1 cellular context compared by ENCODE assay signal in the genomic region with DNA sequence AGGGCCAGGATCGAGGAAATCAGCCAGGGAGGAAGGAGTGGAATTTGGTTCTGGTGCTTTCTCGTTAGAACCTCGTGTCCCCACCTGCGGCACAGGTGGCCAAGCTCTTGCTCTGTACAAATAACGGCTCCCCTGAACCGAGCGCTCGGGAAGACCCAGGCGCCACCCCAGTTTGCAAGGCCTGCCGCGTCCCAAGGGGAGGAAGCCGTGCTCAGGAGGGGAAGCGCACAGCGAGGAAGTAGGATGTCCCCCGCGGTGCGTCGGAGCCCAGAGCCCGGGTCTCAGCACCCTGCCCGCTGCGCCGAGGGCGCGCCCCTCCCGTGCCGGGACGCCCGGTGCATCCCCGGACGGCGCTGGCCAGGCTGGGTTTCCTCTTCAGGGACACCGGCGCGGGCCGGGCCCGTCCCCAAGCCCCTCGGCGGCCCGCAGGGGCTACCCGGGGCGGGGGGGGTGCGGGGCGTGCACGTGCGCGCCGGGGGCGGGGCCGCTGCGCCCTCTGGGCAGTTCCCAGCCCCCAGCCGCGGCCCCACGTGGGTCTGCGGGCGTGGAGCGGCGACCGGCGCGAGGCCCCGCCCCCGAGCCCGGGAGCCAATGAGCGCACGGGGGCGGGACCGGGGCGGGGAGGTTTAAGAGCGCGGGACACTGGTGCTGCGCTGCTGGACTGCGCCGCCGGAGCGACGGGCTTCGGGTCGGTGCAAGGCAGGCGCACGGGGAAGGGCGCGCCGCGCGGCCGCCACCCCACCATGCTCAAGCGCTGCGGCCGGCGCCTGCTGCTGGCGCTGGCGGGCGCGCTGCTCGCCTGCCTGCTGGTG.
TF ChIP-seq lines count a peak whose summit lies in the region.

A gene with protein sequence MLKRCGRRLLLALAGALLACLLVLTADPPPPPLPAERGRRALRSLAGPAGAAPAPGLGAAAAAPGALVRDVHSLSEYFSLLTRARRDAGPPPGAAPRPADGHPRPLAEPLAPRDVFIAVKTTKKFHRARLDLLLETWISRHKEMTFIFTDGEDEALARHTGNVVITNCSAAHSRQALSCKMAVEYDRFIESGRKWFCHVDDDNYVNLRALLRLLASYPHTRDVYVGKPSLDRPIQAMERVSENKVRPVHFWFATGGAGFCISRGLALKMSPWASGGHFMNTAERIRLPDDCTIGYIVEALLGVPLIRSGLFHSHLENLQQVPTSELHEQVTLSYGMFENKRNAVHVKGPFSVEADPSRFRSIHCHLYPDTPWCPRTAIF (plus strand): TSS at position 656 of the 812 bp plus-strand sequence. CDS start 88 bp downstream, at position 744.

TF ChIP-seq in HepG2, 621 proteins besides CTCF, POLR2A, EP300 and RAD21 (continued from another document and continues in another):
- TF ChIP-seq, protein P1, sequence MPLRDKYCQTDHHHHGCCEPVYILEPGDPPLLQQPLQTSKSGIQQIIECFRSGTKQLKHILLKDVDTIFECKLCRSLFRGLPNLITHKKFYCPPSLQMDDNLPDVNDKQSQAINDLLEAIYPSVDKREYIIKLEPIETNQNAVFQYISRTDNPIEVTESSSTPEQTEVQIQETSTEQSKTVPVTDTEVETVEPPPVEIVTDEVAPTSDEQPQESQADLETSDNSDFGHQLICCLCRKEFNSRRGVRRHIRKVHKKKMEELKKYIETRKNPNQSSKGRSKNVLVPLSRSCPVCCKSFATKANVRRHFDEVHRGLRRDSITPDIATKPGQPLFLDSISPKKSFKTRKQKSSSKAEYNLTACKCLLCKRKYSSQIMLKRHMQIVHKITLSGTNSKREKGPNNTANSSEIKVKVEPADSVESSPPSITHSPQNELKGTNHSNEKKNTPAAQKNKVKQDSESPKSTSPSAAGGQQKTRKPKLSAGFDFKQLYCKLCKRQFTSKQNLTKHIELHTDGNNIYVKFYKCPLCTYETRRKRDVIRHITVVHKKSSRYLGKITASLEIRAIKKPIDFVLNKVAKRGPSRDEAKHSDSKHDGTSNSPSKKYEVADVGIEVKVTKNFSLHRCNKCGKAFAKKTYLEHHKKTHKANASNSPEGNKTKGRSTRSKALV (CRISPR knock-in tag; IDR thresholded peaks at IDR 0.05), result peak; percentile 80; the same call in 1 of the 2 replicates
- TF ChIP-seq, protein P2, sequence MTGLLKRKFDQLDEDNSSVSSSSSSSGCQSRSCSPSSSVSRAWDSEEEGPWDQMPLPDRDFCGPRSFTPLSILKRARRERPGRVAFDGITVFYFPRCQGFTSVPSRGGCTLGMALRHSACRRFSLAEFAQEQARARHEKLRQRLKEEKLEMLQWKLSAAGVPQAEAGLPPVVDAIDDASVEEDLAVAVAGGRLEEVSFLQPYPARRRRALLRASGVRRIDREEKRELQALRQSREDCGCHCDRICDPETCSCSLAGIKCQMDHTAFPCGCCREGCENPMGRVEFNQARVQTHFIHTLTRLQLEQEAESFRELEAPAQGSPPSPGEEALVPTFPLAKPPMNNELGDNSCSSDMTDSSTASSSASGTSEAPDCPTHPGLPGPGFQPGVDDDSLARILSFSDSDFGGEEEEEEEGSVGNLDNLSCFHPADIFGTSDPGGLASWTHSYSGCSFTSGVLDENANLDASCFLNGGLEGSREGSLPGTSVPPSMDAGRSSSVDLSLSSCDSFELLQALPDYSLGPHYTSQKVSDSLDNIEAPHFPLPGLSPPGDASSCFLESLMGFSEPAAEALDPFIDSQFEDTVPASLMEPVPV (CRISPR knock-in tag; IDR thresholded peaks at IDR 0.05), result no peak
- 0 out of 2 replicates have a peak, but pooled peaks have one; percentile 32 for TF ChIP-seq HOXA3 (CRISPR knock-in tag; IDR thresholded peaks at IDR 0.05)
- TF ChIP-seq KDM2A (CRISPR knock-in tag; IDR thresholded peaks at IDR 0.05; ENCODE audit: borderline replicate concordance, low read depth), result 0 out of 2 replicates have a peak, but pooled peaks have one; percentile 1
- no peak for TF ChIP-seq ZBTB42 (CRISPR knock-in tag; IDR thresholded peaks at IDR 0.05)
- TF ChIP-seq MXI1 (IDR thresholded peaks at IDR 0.05; ENCODE audit: borderline replicate concordance, low read depth, low read length), result peak; percentile 58; the same call in 1 of the 3 replicates
- TF ChIP-seq ZNF777 (CRISPR knock-in tag; IDR thresholded peaks at IDR 0.05), result peak; percentile 70
- TF ChIP-seq NFYC (CRISPR knock-in tag; IDR thresholded peaks at IDR 0.05), result peak; percentile 71
- TF ChIP-seq, protein P3, sequence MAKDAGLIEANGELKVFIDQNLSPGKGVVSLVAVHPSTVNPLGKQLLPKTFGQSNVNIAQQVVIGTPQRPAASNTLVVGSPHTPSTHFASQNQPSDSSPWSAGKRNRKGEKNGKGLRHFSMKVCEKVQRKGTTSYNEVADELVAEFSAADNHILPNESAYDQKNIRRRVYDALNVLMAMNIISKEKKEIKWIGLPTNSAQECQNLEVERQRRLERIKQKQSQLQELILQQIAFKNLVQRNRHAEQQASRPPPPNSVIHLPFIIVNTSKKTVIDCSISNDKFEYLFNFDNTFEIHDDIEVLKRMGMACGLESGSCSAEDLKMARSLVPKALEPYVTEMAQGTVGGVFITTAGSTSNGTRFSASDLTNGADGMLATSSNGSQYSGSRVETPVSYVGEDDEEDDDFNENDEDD (CRISPR knock-in tag; IDR thresholded peaks at IDR 0.05; ENCODE audit: borderline replicate concordance), result peak; percentile 88; the same call in 1 of the 2 replicates
- peak; percentile 57 for TF ChIP-seq SP5 (CRISPR knock-in tag; IDR thresholded peaks at IDR 0.05; ENCODE audit: borderline replicate concordance, low read depth)
- peak; percentile 50; the same call in 1 of the 2 replicates for TF ChIP-seq MTF2 (CRISPR knock-in tag; IDR thresholded peaks at IDR 0.05; ENCODE audit: borderline replicate concordance)
- peak; percentile 98 for TF ChIP-seq ZNF564 (CRISPR knock-in tag; IDR thresholded peaks at IDR 0.05)
- no peak for TF ChIP-seq ZSCAN30 (CRISPR knock-in tag; IDR thresholded peaks at IDR 0.05)
- peak; percentile 73 for TF ChIP-seq POLR2G (IDR thresholded peaks at IDR 0.05; ENCODE audit: low read depth, low read length)
- peak; percentile 55 for TF ChIP-seq RBFOX2 (IDR thresholded peaks at IDR 0.05; ENCODE audit: low read depth, low read length)
- TF ChIP-seq, protein P4, sequence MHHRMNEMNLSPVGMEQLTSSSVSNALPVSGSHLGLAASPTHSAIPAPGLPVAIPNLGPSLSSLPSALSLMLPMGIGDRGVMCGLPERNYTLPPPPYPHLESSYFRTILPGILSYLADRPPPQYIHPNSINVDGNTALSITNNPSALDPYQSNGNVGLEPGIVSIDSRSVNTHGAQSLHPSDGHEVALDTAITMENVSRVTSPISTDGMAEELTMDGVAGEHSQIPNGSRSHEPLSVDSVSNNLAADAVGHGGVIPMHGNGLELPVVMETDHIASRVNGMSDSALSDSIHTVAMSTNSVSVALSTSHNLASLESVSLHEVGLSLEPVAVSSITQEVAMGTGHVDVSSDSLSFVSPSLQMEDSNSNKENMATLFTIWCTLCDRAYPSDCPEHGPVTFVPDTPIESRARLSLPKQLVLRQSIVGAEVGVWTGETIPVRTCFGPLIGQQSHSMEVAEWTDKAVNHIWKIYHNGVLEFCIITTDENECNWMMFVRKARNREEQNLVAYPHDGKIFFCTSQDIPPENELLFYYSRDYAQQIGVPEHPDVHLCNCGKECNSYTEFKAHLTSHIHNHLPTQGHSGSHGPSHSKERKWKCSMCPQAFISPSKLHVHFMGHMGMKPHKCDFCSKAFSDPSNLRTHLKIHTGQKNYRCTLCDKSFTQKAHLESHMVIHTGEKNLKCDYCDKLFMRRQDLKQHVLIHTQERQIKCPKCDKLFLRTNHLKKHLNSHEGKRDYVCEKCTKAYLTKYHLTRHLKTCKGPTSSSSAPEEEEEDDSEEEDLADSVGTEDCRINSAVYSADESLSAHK (CRISPR knock-in tag; IDR thresholded peaks at IDR 0.05; ENCODE audit: borderline replicate concordance), result no peak
- TF ChIP-seq EZH2 (conservative IDR thresholded peaks at IDR 0.05; ENCODE audit: low read depth, low read length), result peak; percentile 80; the same call in 1 of the 2 replicates
- TF ChIP-seq FOXC1 (CRISPR knock-in tag; IDR thresholded peaks at IDR 0.05; ENCODE audit: borderline replicate concordance), result 0 out of 2 replicates have a peak, but pooled peaks have one; percentile 30
- no peak for TF ChIP-seq XBP1 (CRISPR knock-in tag; IDR thresholded peaks at IDR 0.05)
- TF ChIP-seq NFYB (CRISPR knock-in tag; IDR thresholded peaks at IDR 0.05), result peak; percentile 77
- no peak for TF ChIP-seq ATM (IDR thresholded peaks at IDR 0.05; ENCODE audit: borderline replicate concordance)
- TF ChIP-seq, protein P5, sequence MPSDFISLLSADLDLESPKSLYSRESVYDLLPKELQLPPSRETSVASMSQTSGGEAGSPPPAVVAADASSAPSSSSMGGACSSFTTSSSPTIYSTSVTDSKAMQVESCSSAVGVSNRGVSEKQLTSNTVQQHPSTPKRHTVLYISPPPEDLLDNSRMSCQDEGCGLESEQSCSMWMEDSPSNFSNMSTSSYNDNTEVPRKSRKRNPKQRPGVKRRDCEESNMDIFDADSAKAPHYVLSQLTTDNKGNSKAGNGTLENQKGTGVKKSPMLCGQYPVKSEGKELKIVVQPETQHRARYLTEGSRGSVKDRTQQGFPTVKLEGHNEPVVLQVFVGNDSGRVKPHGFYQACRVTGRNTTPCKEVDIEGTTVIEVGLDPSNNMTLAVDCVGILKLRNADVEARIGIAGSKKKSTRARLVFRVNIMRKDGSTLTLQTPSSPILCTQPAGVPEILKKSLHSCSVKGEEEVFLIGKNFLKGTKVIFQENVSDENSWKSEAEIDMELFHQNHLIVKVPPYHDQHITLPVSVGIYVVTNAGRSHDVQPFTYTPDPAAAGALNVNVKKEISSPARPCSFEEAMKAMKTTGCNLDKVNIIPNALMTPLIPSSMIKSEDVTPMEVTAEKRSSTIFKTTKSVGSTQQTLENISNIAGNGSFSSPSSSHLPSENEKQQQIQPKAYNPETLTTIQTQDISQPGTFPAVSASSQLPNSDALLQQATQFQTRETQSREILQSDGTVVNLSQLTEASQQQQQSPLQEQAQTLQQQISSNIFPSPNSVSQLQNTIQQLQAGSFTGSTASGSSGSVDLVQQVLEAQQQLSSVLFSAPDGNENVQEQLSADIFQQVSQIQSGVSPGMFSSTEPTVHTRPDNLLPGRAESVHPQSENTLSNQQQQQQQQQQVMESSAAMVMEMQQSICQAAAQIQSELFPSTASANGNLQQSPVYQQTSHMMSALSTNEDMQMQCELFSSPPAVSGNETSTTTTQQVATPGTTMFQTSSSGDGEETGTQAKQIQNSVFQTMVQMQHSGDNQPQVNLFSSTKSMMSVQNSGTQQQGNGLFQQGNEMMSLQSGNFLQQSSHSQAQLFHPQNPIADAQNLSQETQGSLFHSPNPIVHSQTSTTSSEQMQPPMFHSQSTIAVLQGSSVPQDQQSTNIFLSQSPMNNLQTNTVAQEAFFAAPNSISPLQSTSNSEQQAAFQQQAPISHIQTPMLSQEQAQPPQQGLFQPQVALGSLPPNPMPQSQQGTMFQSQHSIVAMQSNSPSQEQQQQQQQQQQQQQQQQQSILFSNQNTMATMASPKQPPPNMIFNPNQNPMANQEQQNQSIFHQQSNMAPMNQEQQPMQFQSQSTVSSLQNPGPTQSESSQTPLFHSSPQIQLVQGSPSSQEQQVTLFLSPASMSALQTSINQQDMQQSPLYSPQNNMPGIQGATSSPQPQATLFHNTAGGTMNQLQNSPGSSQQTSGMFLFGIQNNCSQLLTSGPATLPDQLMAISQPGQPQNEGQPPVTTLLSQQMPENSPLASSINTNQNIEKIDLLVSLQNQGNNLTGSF (CRISPR knock-in tag; IDR thresholded peaks at IDR 0.05), result no peak
- TF ChIP-seq ZFP37 (CRISPR knock-in tag; IDR thresholded peaks at IDR 0.05; ENCODE audit: borderline replicate concordance), result no peak
- TF ChIP-seq, protein P6, sequence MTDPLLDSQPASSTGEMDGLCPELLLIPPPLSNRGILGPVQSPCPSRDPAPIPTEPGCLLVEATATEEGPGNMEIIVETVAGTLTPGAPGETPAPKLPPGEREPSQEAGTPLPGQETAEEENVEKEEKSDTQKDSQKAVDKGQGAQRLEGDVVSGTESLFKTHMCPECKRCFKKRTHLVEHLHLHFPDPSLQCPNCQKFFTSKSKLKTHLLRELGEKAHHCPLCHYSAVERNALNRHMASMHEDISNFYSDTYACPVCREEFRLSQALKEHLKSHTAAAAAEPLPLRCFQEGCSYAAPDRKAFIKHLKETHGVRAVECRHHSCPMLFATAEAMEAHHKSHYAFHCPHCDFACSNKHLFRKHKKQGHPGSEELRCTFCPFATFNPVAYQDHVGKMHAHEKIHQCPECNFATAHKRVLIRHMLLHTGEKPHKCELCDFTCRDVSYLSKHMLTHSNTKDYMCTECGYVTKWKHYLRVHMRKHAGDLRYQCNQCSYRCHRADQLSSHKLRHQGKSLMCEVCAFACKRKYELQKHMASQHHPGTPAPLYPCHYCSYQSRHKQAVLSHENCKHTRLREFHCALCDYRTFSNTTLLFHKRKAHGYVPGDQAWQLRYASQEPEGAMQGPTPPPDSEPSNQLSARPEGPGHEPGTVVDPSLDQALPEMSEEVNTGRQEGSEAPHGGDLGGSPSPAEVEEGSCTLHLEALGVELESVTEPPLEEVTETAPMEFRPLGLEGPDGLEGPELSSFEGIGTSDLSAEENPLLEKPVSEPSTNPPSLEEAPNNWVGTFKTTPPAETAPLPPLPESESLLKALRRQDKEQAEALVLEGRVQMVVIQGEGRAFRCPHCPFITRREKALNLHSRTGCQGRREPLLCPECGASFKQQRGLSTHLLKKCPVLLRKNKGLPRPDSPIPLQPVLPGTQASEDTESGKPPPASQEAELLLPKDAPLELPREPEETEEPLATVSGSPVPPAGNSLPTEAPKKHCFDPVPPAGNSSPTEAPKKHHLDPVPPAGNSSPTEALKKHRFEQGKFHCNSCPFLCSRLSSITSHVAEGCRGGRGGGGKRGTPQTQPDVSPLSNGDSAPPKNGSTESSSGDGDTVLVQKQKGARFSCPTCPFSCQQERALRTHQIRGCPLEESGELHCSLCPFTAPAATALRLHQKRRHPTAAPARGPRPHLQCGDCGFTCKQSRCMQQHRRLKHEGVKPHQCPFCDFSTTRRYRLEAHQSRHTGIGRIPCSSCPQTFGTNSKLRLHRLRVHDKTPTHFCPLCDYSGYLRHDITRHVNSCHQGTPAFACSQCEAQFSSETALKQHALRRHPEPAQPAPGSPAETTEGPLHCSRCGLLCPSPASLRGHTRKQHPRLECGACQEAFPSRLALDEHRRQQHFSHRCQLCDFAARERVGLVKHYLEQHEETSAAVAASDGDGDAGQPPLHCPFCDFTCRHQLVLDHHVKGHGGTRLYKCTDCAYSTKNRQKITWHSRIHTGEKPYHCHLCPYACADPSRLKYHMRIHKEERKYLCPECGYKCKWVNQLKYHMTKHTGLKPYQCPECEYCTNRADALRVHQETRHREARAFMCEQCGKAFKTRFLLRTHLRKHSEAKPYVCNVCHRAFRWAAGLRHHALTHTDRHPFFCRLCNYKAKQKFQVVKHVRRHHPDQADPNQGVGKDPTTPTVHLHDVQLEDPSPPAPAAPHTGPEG (CRISPR knock-in tag; IDR thresholded peaks at IDR 0.05), result peak; percentile 61; the same call in 1 of the 2 replicates
- TF ChIP-seq, protein P7, sequence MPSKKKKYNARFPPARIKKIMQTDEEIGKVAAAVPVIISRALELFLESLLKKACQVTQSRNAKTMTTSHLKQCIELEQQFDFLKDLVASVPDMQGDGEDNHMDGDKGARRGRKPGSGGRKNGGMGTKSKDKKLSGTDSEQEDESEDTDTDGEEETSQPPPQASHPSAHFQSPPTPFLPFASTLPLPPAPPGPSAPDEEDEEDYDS (CRISPR knock-in tag; IDR thresholded peaks at IDR 0.05), result peak; percentile 92
- peak; percentile 20 for TF ChIP-seq AGO1 (IDR thresholded peaks at IDR 0.05; ENCODE audit: low read depth, low read length, poor library complexity, severe bottlenecking)
- no peak for TF ChIP-seq ZNF367 (CRISPR knock-in tag; IDR thresholded peaks at IDR 0.05; ENCODE audit: borderline replicate concordance)
- TF ChIP-seq GABPB1 (CRISPR knock-in tag; IDR thresholded peaks at IDR 0.05), result peak; percentile 31; the same call in 1 of the 2 replicates
- TF ChIP-seq FOXO1 (CRISPR knock-in tag; IDR thresholded peaks at IDR 0.05), result no peak
